Comparison of ENCODE assay signal across 16 cellular contexts in the genomic region with DNA sequence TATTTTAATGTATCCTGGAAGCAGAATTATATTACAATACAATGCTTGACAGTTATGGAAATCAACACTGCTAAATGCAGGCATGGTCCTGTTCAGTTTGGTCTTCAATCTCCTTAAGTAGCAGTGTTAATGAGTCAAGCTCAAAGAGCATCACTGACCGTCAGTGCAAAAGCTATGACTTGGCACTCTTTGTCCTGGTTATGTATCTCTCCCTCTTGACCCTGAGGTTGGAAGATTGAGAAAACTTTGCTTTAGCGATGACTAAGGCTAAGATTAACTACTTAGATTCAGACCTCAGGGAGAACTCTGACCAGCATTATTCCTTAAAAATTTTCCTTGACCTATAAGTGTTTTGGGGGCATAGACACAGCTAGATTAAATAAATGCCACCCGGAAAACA. TPM values are rescaled to one million over a fixed set of nuclear protein-coding genes. Genes with fewer than 3 reads are reported as not detected.
DNase-seq lines count a peak whose midpoint lies in the region; ATAC-seq, FAIRE-seq and TF ChIP-seq lines count a peak whose summit lies in the region.
"Had no signal": no experiment of that assay in that cellular context is flagged by ENCODE, and none has a peak within 500 bp of the region (broad histone marks: within the 10 kb centered on the region; RNA-seq: fewer than 3 reads in every experiment).

No MANE protein-coding gene starts in this region.

- no peak overlapping the region for H3K9ac ChIP-seq in K562 (ENCODE audit: insufficient read depth in 1 of 2, low read depth in 2 of 2, low read length in 2 of 2)

- no TSS peak for BruUV-seq in K562 (replicated peaks; lab: Mats Ljungman, UMichigan)

- H3K27me3 ChIP-seq in K562 (ENCODE audit: control insufficient read depth in 2 of 2, insufficient read depth in 2 of 2, low read length in 2 of 2), result no peaks in the 10 kb centered on the region

- ATAC-seq in K562 (no peak), omental fat pad (ENCODE audit: low FRiP score) (peak; percentile 32), HG03442 (IDR thresholded peaks at IDR 0.05; ENCODE audit: unreplicated experiment) (no peak), HG03571 (IDR thresholded peaks at IDR 0.05; ENCODE audit: unreplicated experiment) (no peak), left cardiac atrium (no peak)
- ATAC-seq: Right ventricle myocardium inferior, T-cell had no signal

- no peak overlapping the region for H2AFZ ChIP-seq in K562 (ENCODE audit: low read depth, low read length)

- 7% methylated on average over 3 of the region's 3 CpGs for WGBS in K562 (ENCODE audit: insufficient coverage, low coverage, missing lambda C conversion rate)

- no peak for TF ChIP-seq EP300 in K562 (IDR thresholded peaks at IDR 0.05; ENCODE audit: low read length)

- H3K4me3 Mint-ChIP-seq in HFFc6, result no peak overlapping the region
- H3K4me3 Mint-ChIP-seq: CD4-positive, alpha-beta memory T cell; T-cell had no signal

- H3K9me1 ChIP-seq in K562 (ENCODE audit: control insufficient read depth, insufficient read depth, low read length), result no peaks in the 10 kb centered on the region

- peak overlapping the region; percentile 15 for H3K27ac Mint-ChIP-seq in HFFc6
- H3K27ac Mint-ChIP-seq: T-cell had no signal

- no peak for TF ChIP-seq POLR2A in K562 (conservative IDR thresholded peaks at IDR 0.05)

- H3K4me1 Mint-ChIP-seq in HFFc6 (ENCODE audit: low read depth), result peaks cover 41% of the 10 kb centered on the region
- H3K4me1 Mint-ChIP-seq: CD4-positive, alpha-beta memory T cell; T-cell had no signal

- H3K4me1 ChIP-seq in K562 (replicated peaks in 1 of 2; ENCODE audit: control insufficient read depth in 2 of 2, insufficient read depth in 2 of 2, low read length in 2 of 2), result no peaks in the 10 kb centered on the region

- DNase-seq in CD1c-positive myeloid dendritic cell (ENCODE audit: extremely low spot score) (peak; percentile 38), HFFc6 (peak; percentile 60), K562 (ENCODE audit: extremely low read depth in 1 of 4, low spot score in 3 of 4) (no peak), omental fat pad (ENCODE audit: low spot score) (no peak), NCI-H446 treated with DMSO at 0.1 percent for 48 hours (lab: John Stamatoyannopoulos, UW) (no peak), left cardiac atrium (no peak)
- DNase-seq: ACHN; CD4-positive, alpha-beta memory T cell; DMS 273 treated with DMSO at 0.1 percent for 48 hours; NCI-H1436 treated with DMSO at 0.1 percent for 48 hours; NCI-H2081 treated with DMSO at 0.1 percent for 48 hours; T-cell had no signal

- POLR2A ChIA-PET in K562 (lab: Yijun Ruan, JAX), result interaction anchor here (0.6 kb wide), 1 partner anchor 57 kb away, joined by 3 read pairs; no protein-coding TSS in a partner anchor

- H3K4me3 ChIP-seq in K562, result no peak overlapping the region
- H3K4me3 ChIP-seq: SK-N-MC had no signal

- TF ChIP-seq RAD21 in K562 (CRISPR knock-in tag; conservative IDR thresholded peaks at IDR 0.05 in 1 of 2, IDR thresholded peaks at IDR 0.05 in 1 of 2), result no peak

- in situ Hi-C loops in K562 (cut with MboI), result no loop called here

- no peaks in the 10 kb centered on the region for H3K79me2 ChIP-seq in K562 (ENCODE audit: control insufficient read depth, insufficient read depth, low read length)

- H3K27me3 Mint-ChIP-seq in HFFc6 (ENCODE audit: insufficient read depth), result no peaks in the 10 kb centered on the region; the same call in 1 of the 2 replicates
- H3K27me3 Mint-ChIP-seq: T-cell had no signal

- no peak for FAIRE-seq in K562 (lab: Jason Lieb, UNC)

- H3K36me3 Mint-ChIP-seq in HFFc6 (ENCODE audit: low read depth), result no peaks in the 10 kb centered on the region
- H3K36me3 Mint-ChIP-seq: T-cell had no signal

- TF ChIP-seq CTCF in HFFc6 (IDR thresholded peaks at IDR 0.05), result no peak
- no peak for TF ChIP-seq CTCF in K562 (IDR thresholded peaks at IDR 0.05 in 2 of 3, conservative IDR thresholded peaks at IDR 0.05 in 1 of 3; ENCODE audit: insufficient read depth in 2 of 3, low read depth in 1 of 3, low read length in 3 of 3)
- no peak for TF ChIP-seq CTCF in omental fat pad (IDR thresholded peaks at IDR 0.05)

- H3K4me2 ChIP-seq in K562 (ENCODE audit: insufficient read depth, low read length), result no peak overlapping the region

- no peak overlapping the region for H3K27ac ChIP-seq in K562 (ENCODE audit: extremely low read depth, low read depth, low read length)
- H3K27ac ChIP-seq: SK-N-MC had no signal

- H4K20me1 ChIP-seq in K562 (replicated peaks; ENCODE audit: control insufficient read depth, insufficient read depth, low read length), result no peaks in the 10 kb centered on the region

- no peaks in the 10 kb centered on the region for H3K36me3 ChIP-seq in K562 (ENCODE audit: control insufficient read depth, insufficient read depth, low read length)

- CTCF ChIA-PET in K562 (lab: Yijun Ruan, JAX; ENCODE audit: low intra/inter-chr PET ratio), result no interaction called here

- H3K9me3 ChIP-seq in K562 (replicated peaks; ENCODE audit: control insufficient read depth, insufficient read depth, low read depth, low read length), result no peaks in the 10 kb centered on the region

- no peaks in the 10 kb centered on the region for H3K9me3 Mint-ChIP-seq in HFFc6
- H3K9me3 Mint-ChIP-seq: T-cell had no signal

- intact Hi-C loops in K562 (cut with micrococcal nuclease), result no loop called here
- intact Hi-C loops in left cardiac atrium (cut with DNase I), result no loop called here

RNA-seq across cellular contexts. Expression of gene CLEC7A, which starts 10.9 kb away (rescaled TPM):
- total RNA-seq in HFFc6 (2021; fragmentation: NEBNext Ultra II Directional; extraction: Animal tissue kit (Norgen Biotek cat#: 25700)), result not detected
- not detected in 2 replicates for total RNA-seq in K562 (2011; cell fraction: chromatin; rRNA removed; ENCODE audit: low replicate concordance)
- not detected in 2 replicates for total RNA-seq in K562 (2011; cell fraction: nucleolus; rRNA removed)
- not detected in 2 replicates for total RNA-seq in K562 (2011; cell fraction: nucleoplasm; rRNA removed)
- total RNA-seq in K562 (2014; rRNA removed) (not detected in 2 replicates), K562 (2014; rRNA removed; fragmentation: Illumina TruSeq; extraction: Trizol) (not detected in 2 replicates), K562 (2015; rRNA removed; fragmentation: Illumina TruSeq; extraction: Trizol) (not detected in 2 replicates), K562 (2021) (0.16 TPM in 1 of 2 replicates, not detected in the other), omental fat pad (10 to 100 TPM; 12.6 to 27.6 (median 18.8) TPM), left cardiac atrium (10 to 100 TPM in 1 of 2 donors, 1 to 10 TPM in 1; 7.4 to 10.4 TPM)
- polyA plus RNA-seq in K562 (2011; rRNA removed) (not detected in 2 replicates), K562 (2014; fragmentation: Illumina TruSeq; extraction: Trizol) (not detected in 2 replicates), K562 (2014; fragmentation: Nextera tagmentation; extraction: Ambion mirVana) (not detected), K562 (2014; rRNA removed) (not detected in 2 replicates)
- polyA plus RNA-seq in K562 (2011; cell fraction: cytosol; rRNA removed), result not detected in 2 replicates
- polyA plus RNA-seq in K562 (2011; cell fraction: nucleus; rRNA removed), result not detected in 2 replicates
- 0.09 TPM in 1 of 2 replicates, not detected in the other for polyA plus RNA-seq in K562 (2012)
- not detected in 2 replicates for polyA minus RNA-seq in K562 (2011; rRNA and poly(A)+ RNA removed)
- not detected in 2 replicates for polyA minus RNA-seq in K562 (2011; cell fraction: cytosol; rRNA and poly(A)+ RNA removed)
- polyA minus RNA-seq in K562 (2011; cell fraction: nucleus; rRNA and poly(A)+ RNA removed), result not detected in 2 replicates

RNA-seq across cellular contexts. Expression of gene CLEC1A, which starts 20.3 kb away (rescaled TPM):
- 1 to 10 TPM in 1 of 6 experiments, under 1 TPM in 5; 0.14 to 1.2 (median 0.71) TPM for total RNA-seq in HFFc6 (2021; fragmentation: NEBNext Ultra II Directional; extraction: Animal tissue kit (Norgen Biotek cat#: 25700))
- not detected in 2 replicates for total RNA-seq in K562 (2011; cell fraction: chromatin; rRNA removed; ENCODE audit: low replicate concordance)
- total RNA-seq in K562 (2011; cell fraction: nucleolus; rRNA removed), result not detected in 2 replicates
- total RNA-seq in K562 (2011; cell fraction: nucleoplasm; rRNA removed), result not detected in 2 replicates
- total RNA-seq in K562 (2014; rRNA removed) (not detected in 2 replicates), K562 (2014; rRNA removed; fragmentation: Illumina TruSeq; extraction: Trizol) (not detected in 2 replicates), K562 (2015; rRNA removed; fragmentation: Illumina TruSeq; extraction: Trizol) (not detected in 2 replicates), K562 (2021) (not detected in 2 replicates), omental fat pad (10 to 100 TPM in 1 of 4 donors, 1 to 10 TPM in 3; 2.3 to 16.7 (median 7.1) TPM), left cardiac atrium (1 to 10 TPM; 3.9 to 4.6 TPM)
- polyA plus RNA-seq in K562 (2011; rRNA removed) (not detected in 2 replicates), K562 (2014; fragmentation: Illumina TruSeq; extraction: Trizol) (not detected in 2 replicates), K562 (2014; fragmentation: Nextera tagmentation; extraction: Ambion mirVana) (under 1 TPM in 1 of 2 experiments, not detected in 1; 0.04 TPM), K562 (2014; rRNA removed) (not detected in 2 replicates)
- polyA plus RNA-seq in K562 (2011; cell fraction: cytosol; rRNA removed), result not detected in 2 replicates
- 0.07 TPM in 1 of 2 replicates, not detected in the other for polyA plus RNA-seq in K562 (2011; cell fraction: nucleus; rRNA removed)
- not detected in 2 replicates for polyA plus RNA-seq in K562 (2012)
- polyA minus RNA-seq in K562 (2011; rRNA and poly(A)+ RNA removed), result not detected in 2 replicates
- polyA minus RNA-seq in K562 (2011; cell fraction: cytosol; rRNA and poly(A)+ RNA removed), result not detected in 2 replicates
- not detected in 2 replicates for polyA minus RNA-seq in K562 (2011; cell fraction: nucleus; rRNA and poly(A)+ RNA removed)
- total RNA-seq: CD4-positive, alpha-beta memory T cell; T-cell had no signal
- polyA plus RNA-seq: CD4-positive, alpha-beta memory T cell had no signal

RNA-seq across cellular contexts. Expression of gene OLR1, which starts 52.9 kb away (rescaled TPM):
- total RNA-seq in HFFc6 (2021; fragmentation: NEBNext Ultra II Directional; extraction: Animal tissue kit (Norgen Biotek cat#: 25700)), result 10 to 100 TPM; 30.3 to 53.6 (median 40.0) TPM
- not detected in 2 replicates for total RNA-seq in K562 (2011; cell fraction: chromatin; rRNA removed; ENCODE audit: low replicate concordance)
- total RNA-seq in K562 (2011; cell fraction: nucleolus; rRNA removed), result not detected in 2 replicates
- not detected in 2 replicates for total RNA-seq in K562 (2011; cell fraction: nucleoplasm; rRNA removed)
- total RNA-seq in K562 (2014; rRNA removed) (not detected in 2 replicates), K562 (2014; rRNA removed; fragmentation: Illumina TruSeq; extraction: Trizol) (not detected in 2 replicates), K562 (2015; rRNA removed; fragmentation: Illumina TruSeq; extraction: Trizol) (not detected in 2 replicates), K562 (2021) (0.45 TPM in 1 of 2 replicates, not detected in the other), omental fat pad (10 to 100 TPM in 2 of 4 donors, under 1 TPM in 1, not detected in 1; 0.19 to 51.2 (median 35.1) TPM), left cardiac atrium (under 1 TPM in 1 of 2 donors, not detected in 1; 0.60 TPM)
- polyA plus RNA-seq in K562 (2011; rRNA removed) (not detected in 2 replicates), K562 (2014; fragmentation: Illumina TruSeq; extraction: Trizol) (not detected in 2 replicates), K562 (2014; fragmentation: Nextera tagmentation; extraction: Ambion mirVana) (not detected), K562 (2014; rRNA removed) (not detected in 2 replicates)
- polyA plus RNA-seq in K562 (2011; cell fraction: cytosol; rRNA removed), result not detected in 2 replicates
- not detected in 2 replicates for polyA plus RNA-seq in K562 (2011; cell fraction: nucleus; rRNA removed)
- polyA plus RNA-seq in K562 (2012), result not detected in 2 replicates
- 0.69 TPM in 1 of 2 replicates, not detected in the other for polyA minus RNA-seq in K562 (2011; rRNA and poly(A)+ RNA removed)
- not detected in 2 replicates for polyA minus RNA-seq in K562 (2011; cell fraction: cytosol; rRNA and poly(A)+ RNA removed)
- polyA minus RNA-seq in K562 (2011; cell fraction: nucleus; rRNA and poly(A)+ RNA removed), result 0.11 TPM in 1 of 2 replicates, not detected in the other
- polyA plus RNA-seq: CD4-positive, alpha-beta memory T cell had no signal

RNA-seq across cellular contexts. Expression of gene TMEM52B, which starts 59.8 kb away (rescaled TPM):
- total RNA-seq in HFFc6 (2021; fragmentation: NEBNext Ultra II Directional; extraction: Animal tissue kit (Norgen Biotek cat#: 25700)), result 1 to 10 TPM in 4 of 6 experiments, under 1 TPM in 2; 0.74 to 2.3 (median 1.1) TPM
- total RNA-seq in K562 (2011; cell fraction: chromatin; rRNA removed; ENCODE audit: low replicate concordance), result not detected in 2 replicates
- total RNA-seq in K562 (2011; cell fraction: nucleolus; rRNA removed), result not detected in 2 replicates
- total RNA-seq in K562 (2011; cell fraction: nucleoplasm; rRNA removed), result not detected in 2 replicates
- total RNA-seq in K562 (2014; rRNA removed) (not detected in 2 replicates), K562 (2014; rRNA removed; fragmentation: Illumina TruSeq; extraction: Trizol) (not detected in 2 replicates), K562 (2015; rRNA removed; fragmentation: Illumina TruSeq; extraction: Trizol) (not detected in 2 replicates), K562 (2021) (not detected in 2 replicates), omental fat pad (under 1 TPM in 2 of 4 donors, not detected in 2; 0.09 to 0.84 TPM), left cardiac atrium (not detected)
- polyA plus RNA-seq in K562 (2011; rRNA removed) (not detected in 2 replicates), K562 (2014; fragmentation: Illumina TruSeq; extraction: Trizol) (not detected in 2 replicates), K562 (2014; fragmentation: Nextera tagmentation; extraction: Ambion mirVana) (not detected), K562 (2014; rRNA removed) (not detected in 2 replicates)
- not detected in 2 replicates for polyA plus RNA-seq in K562 (2011; cell fraction: cytosol; rRNA removed)
- polyA plus RNA-seq in K562 (2011; cell fraction: nucleus; rRNA removed), result not detected in 2 replicates
- polyA plus RNA-seq in K562 (2012), result not detected in 2 replicates
- polyA minus RNA-seq in K562 (2011; rRNA and poly(A)+ RNA removed), result not detected in 2 replicates
- polyA minus RNA-seq in K562 (2011; cell fraction: cytosol; rRNA and poly(A)+ RNA removed), result not detected in 2 replicates
- not detected in 2 replicates for polyA minus RNA-seq in K562 (2011; cell fraction: nucleus; rRNA and poly(A)+ RNA removed)
- total RNA-seq: CD4-positive, alpha-beta memory T cell; Right ventricle myocardium inferior; T-cell had no signal
- polyA plus RNA-seq: CD4-positive, alpha-beta memory T cell had no signal

Comparison
In these comparisons a context has a peak if more than half of its experiments do, and no peak if none do; other contexts are left out.
1. DNase-seq: peak in CD1c-positive myeloid dendritic cell (single experiment) and HFFc6 (single experiment); none in K562 (0 of 4), omental fat pad (single experiment), NCI-H446 treated with DMSO at 0.1 percent for 48 hours (single experiment) and left cardiac atrium (single experiment).
2. RNA of gene CLEC7A, which starts 10.9 kb away (total RNA-seq): 12.6 to 27.6 TPM in omental fat pad and 7.4 to 10.4 TPM in left cardiac atrium; not detected in HFFc6 and 0.16 TPM in K562; every median in the first group is over 4 times any median in the second.